ENCODE assay signal across 1 cellular context in genomic region chr6:62614442-62614841, GRCh38.
TF ChIP-seq lines count a peak whose summit lies in the region.

No MANE protein-coding gene starts in this region.

TF ChIP-seq in GM23338, 12 proteins besides CTCF, POLR2A, EP300 and RAD21 (continued from another document):
- no peak for TF ChIP-seq ETS1 (IDR thresholded peaks at IDR 0.05)
- no peak for TF ChIP-seq NANOG (IDR thresholded peaks at IDR 0.05; ENCODE audit: borderline replicate concordance)
- no peak for TF ChIP-seq CREB1 (CRISPR knock-in tag; IDR thresholded peaks at IDR 0.05; ENCODE audit: low read depth)
TF ChIP-seq in GM23338: peak in this region for 0.
